In the genomic region with DNA sequence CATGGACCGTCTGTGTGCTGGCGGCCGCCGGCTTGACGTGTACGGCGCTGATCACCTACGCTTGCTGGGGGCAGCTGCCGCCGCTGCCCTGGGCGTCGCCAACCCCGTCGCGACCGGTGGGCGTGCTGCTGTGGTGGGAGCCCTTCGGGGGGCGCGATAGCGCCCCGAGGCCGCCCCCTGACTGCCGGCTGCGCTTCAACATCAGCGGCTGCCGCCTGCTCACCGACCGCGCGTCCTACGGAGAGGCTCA, we compare ENCODE assay signal across 8 cellular contexts. TPM values are rescaled to one million over a fixed set of nuclear protein-coding genes. Genes with fewer than 3 reads are reported as not detected.
DNase-seq lines count a peak whose midpoint lies in the region; ATAC-seq and TF ChIP-seq lines count a peak whose summit lies in the region.

No MANE protein-coding gene starts in this region.

- intact Hi-C loops in CD4-positive, alpha-beta memory T cell (cut with micrococcal nuclease): loop anchor here (2.0 to 5.0 kb wide), 3 partner anchors 26 to 1246 kb away; a partner anchor contains a TSS
- intact Hi-C loops in activated CD8-positive, alpha-beta T cell treated with anti-CD3 and anti-CD28 coated beads for 36 hours (cut with micrococcal nuclease): no loop called here

- H3K9ac ChIP-seq in iPS-18a (ENCODE audit: low read length): no peak overlapping the region

- POLR2A ChIA-PET in CD4-positive, alpha-beta memory T cell (lab: Charles Lee; ENCODE audit: partially characterized antibody): interaction anchor here (1.0 to 1.8 kb wide), 5 partner anchors 8 to 803 kb away, joined by 3 to 9 read pairs (median 5); a partner anchor contains a TSS
- POLR2A ChIA-PET in activated CD8-positive, alpha-beta T cell treated with anti-CD3 and anti-CD28 coated beads for 36 hours (lab: Charles Lee): interaction anchor here (0.6 to 1.0 kb wide), 2 partner anchors 32 to 762 kb away, joined by 3 read pairs; a partner anchor contains a TSS

- no peaks in the 10 kb centered on the region for H3K9me3 Mint-ChIP-seq in CD4-positive, alpha-beta memory T cell
- H3K9me3 Mint-ChIP-seq in activated CD8-positive, alpha-beta T cell treated with anti-CD3 and anti-CD28 coated beads for 36 hours: no peaks in the 10 kb centered on the region
- no peaks in the 10 kb centered on the region for H3K9me3 Mint-ChIP-seq in stimulated activated naive CD8-positive, alpha-beta T cell treated with anti-CD3 and anti-CD28 coated beads, Interleukin-15, Interleukin-2, amounts not matched to agents 100 ng/mL and 50 ng/mL, for 24 hours

- H3K4me1 ChIP-seq in CD4-positive, alpha-beta memory T cell (ENCODE audit: insufficient read depth, low read length): peaks cover 47% of the 10 kb centered on the region
- peaks cover 18% of the 10 kb centered on the region for H3K4me1 ChIP-seq in iPS-18a (ENCODE audit: control insufficient read depth, low read depth, low read length)

- H3K9me3 ChIP-seq in CD4-positive, alpha-beta memory T cell (ENCODE audit: control insufficient read depth in 1 of 2, low read length in 2 of 2): no peaks in the 10 kb centered on the region
- no peaks in the 10 kb centered on the region for H3K9me3 ChIP-seq in iPS-18a (ENCODE audit: control insufficient read depth, low read depth, low read length)

- no peak for TF ChIP-seq CTCF in HFF-Myc (IDR thresholded peaks at IDR 0.05; ENCODE audit: low read depth, low read length, missing control alignments)
- no peak for TF ChIP-seq CTCF in activated CD8-positive, alpha-beta T cell treated with anti-CD3 and anti-CD28 coated beads for 36 hours (IDR thresholded peaks at IDR 0.05)

- no peaks in the 10 kb centered on the region for H3K27me3 ChIP-seq in CD4-positive, alpha-beta memory T cell (ENCODE audit: insufficient read depth, low read length)
- H3K27me3 ChIP-seq in iPS-18a (ENCODE audit: control insufficient read depth, insufficient read depth, low read length): peaks cover 34% of the 10 kb centered on the region

- no peaks in the 10 kb centered on the region for H3K27me3 Mint-ChIP-seq in CD4-positive, alpha-beta memory T cell
- H3K27me3 Mint-ChIP-seq in activated CD8-positive, alpha-beta T cell treated with anti-CD3 and anti-CD28 coated beads for 36 hours: no peaks in the 10 kb centered on the region
- H3K27me3 Mint-ChIP-seq in stimulated activated naive CD8-positive, alpha-beta T cell treated with anti-CD3 and anti-CD28 coated beads, Interleukin-15, Interleukin-2, amounts not matched to agents 100 ng/mL and 50 ng/mL, for 24 hours: no peaks in the 10 kb centered on the region

- peak overlapping the region in 5 of 8 donors; percentile 72 to 83 (median 81) for H3K4me3 Mint-ChIP-seq in CD4-positive, alpha-beta memory T cell
- peak overlapping the region; percentile 71 for H3K4me3 Mint-ChIP-seq in activated CD8-positive, alpha-beta T cell treated with anti-CD3 and anti-CD28 coated beads for 36 hours
- H3K4me3 Mint-ChIP-seq in stimulated activated naive CD8-positive, alpha-beta T cell treated with anti-CD3 and anti-CD28 coated beads, Interleukin-15, Interleukin-2, amounts not matched to agents 100 ng/mL and 50 ng/mL, for 24 hours: peak overlapping the region; percentile 78

- peaks cover 29 to 44% (median 38%) of the 10 kb centered on the region in 4 donors for H3K4me1 Mint-ChIP-seq in CD4-positive, alpha-beta memory T cell
- H3K4me1 Mint-ChIP-seq in activated CD8-positive, alpha-beta T cell treated with anti-CD3 and anti-CD28 coated beads for 36 hours (ENCODE audit: low read depth): peaks cover 37% of the 10 kb centered on the region
- peaks cover 35% of the 10 kb centered on the region for H3K4me1 Mint-ChIP-seq in stimulated activated naive CD8-positive, alpha-beta T cell treated with anti-CD3 and anti-CD28 coated beads, Interleukin-15, Interleukin-2, amounts not matched to agents 100 ng/mL and 50 ng/mL, for 24 hours (ENCODE audit: low read depth)

- peak overlapping the region in 1 of 2 donors; percentile 70 for H3K4me3 ChIP-seq in CD4-positive, alpha-beta memory T cell (ENCODE audit: low read length in 2 of 2)
- H3K4me3 ChIP-seq in HFF-Myc (replicated peaks; ENCODE audit: low read depth, low read length) (peak overlapping the region; percentile 55), iPS-18a (ENCODE audit: low read length) (peak overlapping the region; percentile 63)

- peak overlapping the region; percentile 83 for H3K27ac ChIP-seq in CD4-positive, alpha-beta memory T cell (ENCODE audit: low read depth, low read length)
- no peak overlapping the region for H3K27ac ChIP-seq in iPS-18a (ENCODE audit: low read length)

- CTCF ChIA-PET in CD4-positive, alpha-beta memory T cell (lab: Charles Lee; ENCODE audit: partially characterized antibody): no interaction called here
- CTCF ChIA-PET in activated CD8-positive, alpha-beta T cell treated with anti-CD3 and anti-CD28 coated beads for 36 hours (lab: Charles Lee): no interaction called here

- peak; percentile 41 for ATAC-seq in activated CD8-positive, alpha-beta T cell treated with anti-CD3 and anti-CD28 coated beads for 36 hours
- no peak for ATAC-seq in HG02885 (IDR thresholded peaks at IDR 0.05; ENCODE audit: poor library complexity, unreplicated experiment)

- no peak overlapping the region for H3K27ac Mint-ChIP-seq in CD4-positive, alpha-beta memory T cell
- H3K27ac Mint-ChIP-seq in activated CD8-positive, alpha-beta T cell treated with anti-CD3 and anti-CD28 coated beads for 36 hours: no peak overlapping the region
- H3K27ac Mint-ChIP-seq in stimulated activated naive CD8-positive, alpha-beta T cell treated with anti-CD3 and anti-CD28 coated beads, Interleukin-15, Interleukin-2, amounts not matched to agents 100 ng/mL and 50 ng/mL, for 24 hours: no peak overlapping the region

- H3K36me3 Mint-ChIP-seq in CD4-positive, alpha-beta memory T cell: peaks cover 8 to 9% of the 10 kb centered on the region in 2 donors
- peaks cover 14% of the 10 kb centered on the region for H3K36me3 Mint-ChIP-seq in activated CD8-positive, alpha-beta T cell treated with anti-CD3 and anti-CD28 coated beads for 36 hours (ENCODE audit: low read depth)
- H3K36me3 Mint-ChIP-seq in stimulated activated naive CD8-positive, alpha-beta T cell treated with anti-CD3 and anti-CD28 coated beads, Interleukin-15, Interleukin-2, amounts not matched to agents 100 ng/mL and 50 ng/mL, for 24 hours (ENCODE audit: low read depth): peaks cover 4% of the 10 kb centered on the region

- no peak for DNase-seq in CD4-positive, alpha-beta memory T cell
- DNase-seq in HFF-Myc (ENCODE audit: extremely low read depth, low read depth) (no peak), LoVo (ENCODE audit: low spot score) (no peak), NOMO-1 treated with dmso at 0.1 percent for 144 hours (lab: John Stamatoyannopoulos, UW; ENCODE audit: unreplicated experiment) (no peak)
- peak; percentile 48 for DNase-seq in activated CD8-positive, alpha-beta T cell treated with anti-CD3 and anti-CD28 coated beads for 36 hours

- no peaks in the 10 kb centered on the region for H3K36me3 ChIP-seq in CD4-positive, alpha-beta memory T cell (ENCODE audit: insufficient read depth, low read length)
- H3K36me3 ChIP-seq in iPS-18a (ENCODE audit: control insufficient read depth, low read depth, low read length): no peaks in the 10 kb centered on the region

RNA-seq across cellular contexts. Expression of a gene that starts 0.8 kb away (rescaled TPM):
- total RNA-seq in CD4-positive, alpha-beta memory T cell: 1 to 10 TPM; 6.7 to 7.4 TPM
- polyA plus RNA-seq in CD4-positive, alpha-beta memory T cell: 1 to 10 TPM; 1.6 to 2.2 TPM
- total RNA-seq in activated CD8-positive, alpha-beta T cell treated with anti-CD3 and anti-CD28 coated beads for 36 hours: 1 to 10 TPM; 3.9 TPM

RNA-seq across cellular contexts. Expression of a gene that starts 22.7 kb away (rescaled TPM):
- 1 to 10 TPM; 1.3 to 1.6 TPM for total RNA-seq in CD4-positive, alpha-beta memory T cell
- polyA plus RNA-seq in CD4-positive, alpha-beta memory T cell: 1 to 10 TPM in 1 of 2 donors, under 1 TPM in 1; 0.27 to 1.2 TPM
- under 1 TPM; 0.36 to 0.50 TPM for total RNA-seq in activated CD8-positive, alpha-beta T cell treated with anti-CD3 and anti-CD28 coated beads for 36 hours

RNA-seq across cellular contexts. Expression of a gene that starts 32.2 kb away (rescaled TPM):
- total RNA-seq in CD4-positive, alpha-beta memory T cell: not detected
- polyA plus RNA-seq in CD4-positive, alpha-beta memory T cell: not detected
- total RNA-seq in activated CD8-positive, alpha-beta T cell treated with anti-CD3 and anti-CD28 coated beads for 36 hours: not detected

RNA-seq across cellular contexts. Expression of a gene that starts 50.7 kb away (rescaled TPM):
- total RNA-seq in CD4-positive, alpha-beta memory T cell: 10 to 100 TPM; 53.4 to 57.6 TPM
- polyA plus RNA-seq in CD4-positive, alpha-beta memory T cell: 10 to 100 TPM; 25.9 to 31.0 TPM
- 10 to 100 TPM; 17.9 to 19.1 TPM for total RNA-seq in activated CD8-positive, alpha-beta T cell treated with anti-CD3 and anti-CD28 coated beads for 36 hours

RNA-seq across cellular contexts. Expression of a gene that starts 50.9 kb away (rescaled TPM):
- total RNA-seq in CD4-positive, alpha-beta memory T cell: 10 to 100 TPM; 43.3 to 43.4 TPM
- 10 to 100 TPM in 1 of 2 donors, 1 to 10 TPM in 1; 7.6 to 17.5 TPM for polyA plus RNA-seq in CD4-positive, alpha-beta memory T cell
- total RNA-seq in activated CD8-positive, alpha-beta T cell treated with anti-CD3 and anti-CD28 coated beads for 36 hours: 10 to 100 TPM; 38.3 to 42.0 TPM
